14 cellular contexts compared by ENCODE assay signal in the genomic region with DNA sequence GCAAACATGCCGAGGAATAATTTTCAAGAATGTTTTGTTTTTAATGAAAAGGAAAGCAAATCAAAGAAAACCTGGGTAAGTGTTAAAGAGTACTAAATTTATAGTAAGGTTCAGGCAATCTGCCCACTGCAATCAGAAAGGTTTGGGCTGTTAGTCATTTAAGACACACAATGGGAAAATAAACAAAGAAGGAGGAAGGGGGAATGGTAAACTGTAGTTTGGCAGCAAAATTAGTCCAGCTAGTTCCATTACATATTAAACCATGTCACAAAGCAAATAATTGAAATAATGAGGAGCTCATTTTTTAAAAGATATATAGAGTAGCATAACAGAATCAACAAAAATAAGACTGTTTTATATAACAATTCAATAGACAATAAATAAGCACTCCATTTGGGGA.
DNase-seq lines count a peak whose midpoint lies in the region; ATAC-seq and TF ChIP-seq lines count a peak whose summit lies in the region.
"Had no signal": no experiment of that assay in that cellular context is flagged by ENCODE, and none has a peak within 500 bp of the region (broad histone marks: within the 10 kb centered on the region; RNA-seq: fewer than 3 reads in every experiment).

No MANE protein-coding gene starts in this region.

- H2BK20ac ChIP-seq in IMR-90 (ENCODE audit: low read depth, low read length) = no peak overlapping the region

- H3K4me2 ChIP-seq in IMR-90 (ENCODE audit: low read depth, low read length) = no peak overlapping the region
- peak overlapping the region; percentile 1 for H3K4me2 ChIP-seq in hepatocyte

- no peak for TF ChIP-seq RAD21 in IMR-90 (IDR thresholded peaks at IDR 0.05; ENCODE audit: low read length)

- H3K4ac ChIP-seq in IMR-90 (ENCODE audit: low read depth, low read length) = no peak overlapping the region

- H4K5ac ChIP-seq in IMR-90 (ENCODE audit: low read depth, low read length) = no peak overlapping the region

- CTCF ChIA-PET in IMR-90 (lab: Yijun Ruan, JAX) = interaction anchor here (0.5 kb wide), 1 partner anchor 555 kb away, joined by 3 read pairs; no protein-coding TSS in a partner anchor
- CTCF ChIA-PET in WTC11 (lab: Charles Lee) = no interaction called here

- peaks cover 48% of the 10 kb centered on the region for H3K4me1 Mint-ChIP-seq in WTC11

- dilution Hi-C loops in IMR-90 (cut with HindIII; ENCODE audit: low sequenced_read_pairs, unreplicated experiment) = no loop called here

- no peaks in the 10 kb centered on the region for H3K9me1 ChIP-seq in IMR-90 (ENCODE audit: insufficient read depth, low read length)

- no peak overlapping the region for H2AK9ac ChIP-seq in IMR-90 (replicated peaks; ENCODE audit: low read depth, low read length, poor library complexity)

- peaks cover 2% of the 10 kb centered on the region; the same call in 1 of the 2 replicates for H3K4me1 ChIP-seq in IMR-90 (ENCODE audit: control insufficient read depth, insufficient read depth, low read length)
- peaks cover 21% of the 10 kb centered on the region for H3K4me1 ChIP-seq in hepatocyte (ENCODE audit: insufficient read depth)
- H3K4me1 ChIP-seq: parathyroid adenoma, suprapubic skin had no signal

- intact Hi-C loops in IMR-90 (cut with micrococcal nuclease) (no loop called here), Right ventricle myocardium superior (cut with DNase I) (no loop called here)

- H3K4me3 Mint-ChIP-seq in WTC11 = no peak overlapping the region

- no TSS peak for BruUV-seq in IMR-90 (replicated peaks; lab: Mats Ljungman, UMichigan)

- no peak overlapping the region for H2AK5ac ChIP-seq in IMR-90 (ENCODE audit: low read depth, low read length)

- H3K4me3 ChIP-seq in IMR-90 (ENCODE audit: insufficient read depth, low read depth, low read length) = no peak overlapping the region
- H3K4me3 ChIP-seq in hepatocyte = no peak overlapping the region
- H3K4me3 ChIP-seq: mucosa of descending colon, suprapubic skin had no signal

- H3K27ac ChIP-seq in IMR-90 (ENCODE audit: insufficient read depth, low read length) (no peak overlapping the region), VCaP (peak overlapping the region; percentile 99), hepatocyte (peak overlapping the region; percentile 23)
- H3K27ac ChIP-seq: parathyroid adenoma, suprapubic skin had no signal

- no peak for ATAC-seq in IMR-90 (ENCODE audit: low read depth)
- ATAC-seq in WTC11 = no peak
- no peak for ATAC-seq in HG03039 (IDR thresholded peaks at IDR 0.05; ENCODE audit: unreplicated experiment)
- ATAC-seq in Right ventricle myocardium superior (ENCODE audit: poor library complexity) = no peak
- ATAC-seq: mucosa of descending colon, Right ventricle myocardium inferior had no signal

- no peak overlapping the region for H3K18ac ChIP-seq in IMR-90 (ENCODE audit: low read depth, low read length)

- in situ Hi-C loops in IMR-90 (cut with MboI; ENCODE audit: low sequenced_read_pairs) = no loop called here

- no peak overlapping the region for H4K91ac ChIP-seq in IMR-90 (ENCODE audit: insufficient read depth, low read depth, low read length)

- POLR2A ChIA-PET in IMR-90 (lab: Charles Lee; ENCODE audit: unreplicated experiment) (no interaction called here), WTC11 (lab: Charles Lee) (no interaction called here)

- H3K23ac ChIP-seq in IMR-90 (ENCODE audit: low read depth, low read length) = no peak overlapping the region

- H4K8ac ChIP-seq in IMR-90 (ENCODE audit: low read depth in 2 of 2, low read length in 2 of 2) = no peak overlapping the region

- H4K20me1 ChIP-seq in IMR-90 (ENCODE audit: insufficient read depth, low read length) (no peaks in the 10 kb centered on the region), hepatocyte (ENCODE audit: insufficient read depth, poor library complexity, severe bottlenecking) (no peaks in the 10 kb centered on the region)

- H2AFZ ChIP-seq in IMR-90 (replicated peaks; ENCODE audit: low read length, poor library complexity) = no peak overlapping the region
- H2AFZ ChIP-seq in hepatocyte = no peak overlapping the region
- H2AFZ ChIP-seq: parathyroid adenoma had no signal

- H3K36me3 Mint-ChIP-seq in WTC11 = peaks cover 27% of the 10 kb centered on the region

- H3K27me3 ChIP-seq in IMR-90 (ENCODE audit: control insufficient read depth, insufficient read depth, low read length) (peaks cover 13% of the 10 kb centered on the region), hepatocyte (no peaks in the 10 kb centered on the region)

- H3K36me3 ChIP-seq in IMR-90 (ENCODE audit: control insufficient read depth, insufficient read depth, low read length) (no peaks in the 10 kb centered on the region), hepatocyte (replicated peaks; ENCODE audit: insufficient read depth, low read depth) (no peaks in the 10 kb centered on the region)
- H3K36me3 ChIP-seq: suprapubic skin had no signal

- no peaks in the 10 kb centered on the region for H3K79me2 ChIP-seq in hepatocyte
- H3K79me2 ChIP-seq: parathyroid adenoma had no signal

- H3K27me3 Mint-ChIP-seq in WTC11 (ENCODE audit: low read depth) = 0 out of 2 replicates have a peak, but pooled peaks cover 5% of the 10 kb centered on the region

- H2BK15ac ChIP-seq in IMR-90 (ENCODE audit: low read depth, low read length) = no peak overlapping the region

- no peak overlapping the region for H2BK5ac ChIP-seq in IMR-90 (ENCODE audit: low read depth, low read length, poor library complexity, severe bottlenecking)

- H3K9me3 Mint-ChIP-seq in WTC11 = peaks cover 27% of the 10 kb centered on the region

- DNase-seq in AG20443 (ENCODE audit: low spot score) (peak; percentile 22), IMR-90 (peak; percentile 9), hepatocyte (ENCODE audit: low spot score) (no peak), WTC11 (ENCODE audit: low spot score) (no peak), activated gamma-delta T cell treated with Interleukin-2 at 50 U/mL for 16 hours (no peak), Right ventricle myocardium superior (no peak)
- DNase-seq: activated CD4-positive, alpha-beta T cell treated with anti-CD3 and anti-CD28 coated beads, Interleukin-2, amount 50 U/mL, for 1 hour; anterior cingulate cortex; mucosa of descending colon had no signal

- H3K56ac ChIP-seq in IMR-90 (ENCODE audit: extremely low read depth, insufficient read depth, low read length) = no peak overlapping the region

- H3K27ac Mint-ChIP-seq in WTC11 = no peak overlapping the region

- H3K9me2 ChIP-seq in hepatocyte (replicated peaks; ENCODE audit: insufficient read depth) = no peaks in the 10 kb centered on the region

- no peak for TF ChIP-seq POLR2A in IMR-90 (IDR thresholded peaks at IDR 0.05; ENCODE audit: low read depth, low read length)

- TF ChIP-seq CTCF in IMR-90 (conservative IDR thresholded peaks at IDR 0.05; ENCODE audit: low read depth, low read length) = no peak
- no peak for TF ChIP-seq CTCF in VCaP (conservative IDR thresholded peaks at IDR 0.05)
- TF ChIP-seq CTCF in hepatocyte (IDR thresholded peaks at IDR 0.05; ENCODE audit: poor library complexity) = no peak
- TF ChIP-seq CTCF in WTC11 (IDR thresholded peaks at IDR 0.05) = no peak

- no peak overlapping the region for H3K14ac ChIP-seq in IMR-90 (replicated peaks; ENCODE audit: low read depth, low read length)

- H3K79me1 ChIP-seq in IMR-90 (ENCODE audit: low read depth in 1 of 2, low read length in 2 of 2) = no peaks in the 10 kb centered on the region

- no peak overlapping the region for H2BK120ac ChIP-seq in IMR-90 (ENCODE audit: low read depth, low read length)

- H3K9ac ChIP-seq in IMR-90 (ENCODE audit: low read depth, low read length) = no peak overlapping the region
- H3K9ac ChIP-seq: parathyroid adenoma had no signal

- no CpG with 5 or more reads among the region's 1 CpG for WGBS in IMR-90 (ENCODE audit: extremely low coverage in 2 of 2, insufficient read length in 1 of 2), 2 experiments
- WGBS in hepatocyte (ENCODE audit: low lambda C conversion rate, missing lambda C conversion rate) = 61% methylated on average over 1 of the region's 1 CpG

- H3K9me3 ChIP-seq in IMR-90 (ENCODE audit: control insufficient read depth, insufficient read depth, low read length) (no peaks in the 10 kb centered on the region), hepatocyte (ENCODE audit: low read depth) (no peaks in the 10 kb centered on the region)
- H3K9me3 ChIP-seq: mucosa of descending colon, suprapubic skin had no signal

TF ChIP-seq in IMR-90, 13 proteins besides CTCF, POLR2A, EP300 and RAD21:
- TF ChIP-seq MAZ (IDR thresholded peaks at IDR 0.05; ENCODE audit: borderline replicate concordance, low read depth, low read length) (no peak), CEBPB (IDR thresholded peaks at IDR 0.05; ENCODE audit: low read depth, low read length) (no peak), BHLHE40 (IDR thresholded peaks at IDR 0.05; ENCODE audit: low read depth, low read length) (no peak)

TF ChIP-seq in WTC11, 78 proteins besides CTCF, POLR2A, EP300 and RAD21 (continues in another document):
- TF ChIP-seq ZNF138 (CRISPR knock-in tag; conservative IDR thresholded peaks at IDR 0.05) (no peak), ZNF232 (CRISPR knock-in tag; IDR thresholded peaks at IDR 0.05) (no peak), ATF6 (CRISPR knock-in tag; IDR thresholded peaks at IDR 0.05) (no peak), JAZF1 (CRISPR knock-in tag; IDR thresholded peaks at IDR 0.05) (no peak)

Comparison
In these comparisons a context has a peak if more than half of its experiments do, and no peak if none do; other contexts are left out.
1. DNase-seq: peak in AG20443 (single experiment) and IMR-90 (single experiment); none in hepatocyte (single experiment), WTC11 (single experiment), activated gamma-delta T cell treated with Interleukin-2 at 50 U/mL for 16 hours (single experiment) and Right ventricle myocardium superior (single experiment).